Comparison of ENCODE assay signal across 8 cellular contexts in the genomic region with DNA sequence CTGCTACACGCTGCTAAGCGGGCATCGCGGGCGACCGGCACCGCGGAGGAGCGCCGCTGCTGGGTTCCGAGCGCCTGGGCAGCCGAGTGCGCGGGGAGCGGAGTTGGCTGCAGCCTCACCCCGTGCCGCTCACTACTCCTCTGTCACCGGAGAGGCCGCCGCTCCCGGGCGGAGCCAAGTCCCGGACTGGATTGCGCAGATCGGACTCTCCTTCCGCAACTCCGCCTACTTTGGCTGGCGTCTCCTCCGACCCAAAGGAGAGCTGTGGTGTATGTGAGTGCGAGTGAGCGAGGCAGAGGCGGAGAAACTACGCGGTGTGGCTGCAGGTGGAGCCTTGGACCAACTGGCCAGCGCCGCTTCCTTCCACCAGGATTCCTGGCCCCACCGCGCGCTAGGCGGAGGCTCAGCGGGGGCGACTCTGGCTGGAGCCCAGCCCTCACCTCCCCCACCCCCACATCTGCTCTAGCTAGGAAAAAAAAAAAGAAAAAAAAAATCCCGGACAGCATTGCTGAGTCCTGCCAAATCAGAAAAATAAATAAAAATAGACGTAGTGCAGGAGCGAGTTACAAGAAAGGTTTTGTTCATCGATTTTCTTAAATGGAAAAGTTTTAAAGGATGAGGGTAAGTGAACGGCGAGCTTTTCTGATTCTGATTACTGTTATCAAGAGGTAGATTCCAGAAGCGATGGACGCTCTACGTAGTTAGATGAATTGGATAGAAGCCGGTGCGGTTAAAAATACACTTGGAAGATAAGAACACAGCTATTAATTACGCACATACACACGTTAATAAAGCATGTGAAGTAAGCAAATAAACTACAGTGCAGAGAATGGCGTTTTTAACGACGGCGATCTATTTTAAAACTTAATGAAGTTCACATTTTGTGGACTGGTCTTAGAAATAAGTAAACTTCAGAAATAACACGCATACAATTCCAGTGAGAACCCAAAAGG. TPM values are rescaled to one million over a fixed set of nuclear protein-coding genes. Genes with fewer than 3 reads are reported as not detected.
DNase-seq lines count a peak whose midpoint lies in the region; ATAC-seq, FAIRE-seq and TF ChIP-seq lines count a peak whose summit lies in the region.

A gene with protein sequence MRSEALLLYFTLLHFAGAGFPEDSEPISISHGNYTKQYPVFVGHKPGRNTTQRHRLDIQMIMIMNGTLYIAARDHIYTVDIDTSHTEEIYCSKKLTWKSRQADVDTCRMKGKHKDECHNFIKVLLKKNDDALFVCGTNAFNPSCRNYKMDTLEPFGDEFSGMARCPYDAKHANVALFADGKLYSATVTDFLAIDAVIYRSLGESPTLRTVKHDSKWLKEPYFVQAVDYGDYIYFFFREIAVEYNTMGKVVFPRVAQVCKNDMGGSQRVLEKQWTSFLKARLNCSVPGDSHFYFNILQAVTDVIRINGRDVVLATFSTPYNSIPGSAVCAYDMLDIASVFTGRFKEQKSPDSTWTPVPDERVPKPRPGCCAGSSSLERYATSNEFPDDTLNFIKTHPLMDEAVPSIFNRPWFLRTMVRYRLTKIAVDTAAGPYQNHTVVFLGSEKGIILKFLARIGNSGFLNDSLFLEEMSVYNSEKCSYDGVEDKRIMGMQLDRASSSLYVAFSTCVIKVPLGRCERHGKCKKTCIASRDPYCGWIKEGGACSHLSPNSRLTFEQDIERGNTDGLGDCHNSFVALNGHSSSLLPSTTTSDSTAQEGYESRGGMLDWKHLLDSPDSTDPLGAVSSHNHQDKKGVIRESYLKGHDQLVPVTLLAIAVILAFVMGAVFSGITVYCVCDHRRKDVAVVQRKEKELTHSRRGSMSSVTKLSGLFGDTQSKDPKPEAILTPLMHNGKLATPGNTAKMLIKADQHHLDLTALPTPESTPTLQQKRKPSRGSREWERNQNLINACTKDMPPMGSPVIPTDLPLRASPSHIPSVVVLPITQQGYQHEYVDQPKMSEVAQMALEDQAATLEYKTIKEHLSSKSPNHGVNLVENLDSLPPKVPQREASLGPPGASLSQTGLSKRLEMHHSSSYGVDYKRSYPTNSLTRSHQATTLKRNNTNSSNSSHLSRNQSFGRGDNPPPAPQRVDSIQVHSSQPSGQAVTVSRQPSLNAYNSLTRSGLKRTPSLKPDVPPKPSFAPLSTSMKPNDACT (minus strand): TSS at position 142 of the 953 bp plus-strand sequence. CDS start 69,879 bp downstream, outside the sequence.

- H3K4me3 ChIP-seq in adrenal gland (peak within 1 kb of the TSS; percentile 12 to 94 (median 90)), heart left ventricle (peak within 1 kb of the TSS; percentile 42 to 84 (median 68)), osteoblast (ENCODE audit: insufficient read depth, low read length) (peak within 1 kb of the TSS; percentile 73)

- 0 to 2% (median 1%) methylated on average over 31 to 61 of the region's 61 CpGs for WGBS in adrenal gland, 4 donors
- WGBS in heart left ventricle, 4 donors, result 0 to 2% (median 0%) methylated on average over 29 to 61 of the region's 61 CpGs

- H3K27ac ChIP-seq in adrenal gland, result peak within 1 kb of the TSS; percentile 62 to 93 (median 78)
- peak within 1 kb of the TSS; percentile 38 to 85 (median 80) for H3K27ac ChIP-seq in heart left ventricle
- H3K27ac ChIP-seq in osteoblast (ENCODE audit: low read depth, low read length), result no peak within 1 kb of the TSS

- H3K36me3 ChIP-seq in adrenal gland (replicated peaks in 1 of 2), result no peaks in the 10 kb centered on the region
- H3K36me3 ChIP-seq in heart left ventricle, result no peaks in the 10 kb centered on the region
- H3K36me3 ChIP-seq in osteoblast (ENCODE audit: insufficient read depth, low read length), result no peaks in the 10 kb centered on the region

- H2AFZ ChIP-seq in osteoblast (ENCODE audit: low read length), result peak within 1 kb of the TSS; percentile 93

- intact Hi-C loops in adrenal gland (cut with DNase I), result loop anchor here (5.0 to 10.0 kb wide), 3 partner anchors 70 to 372 kb away; no protein-coding TSS in a partner anchor
- intact Hi-C loops in heart left ventricle (cut with DNase I), result loop anchor here (2.0 to 10.0 kb wide), 10 partner anchors 52 to 440 kb away; no protein-coding TSS in a partner anchor

- H3K27me3 ChIP-seq in adrenal gland, result no peaks in the 10 kb centered on the region
- peaks cover 0 to 60% (median 6%) of the 10 kb centered on the region in 9 donors for H3K27me3 ChIP-seq in heart left ventricle
- H3K27me3 ChIP-seq in osteoblast (ENCODE audit: insufficient read depth, low read length), result peaks cover 63% of the 10 kb centered on the region

- peak; percentile 51 for ATAC-seq in GM21381 (IDR thresholded peaks at IDR 0.05; ENCODE audit: unreplicated experiment)
- ATAC-seq in heart left ventricle, result peak; percentile 87 to 94 (median 90)

- H3K4me2 ChIP-seq in osteoblast (ENCODE audit: insufficient read depth, low read length), result peak within 1 kb of the TSS; percentile 93

- TF ChIP-seq POLR2A in adrenal gland (IDR thresholded peaks at IDR 0.05), result peak; percentile 97 to 98
- TF ChIP-seq POLR2A in heart left ventricle (IDR thresholded peaks at IDR 0.05), result peak in 1 of 2 donors; percentile 69

- peak; percentile 99 for DNase-seq in DMS53 (lab: John Stamatoyannopoulos, UW)
- peak; percentile 79 for DNase-seq in HPDE6-E6E7 (ENCODE audit: extremely low spot score)
- DNase-seq in NOMO-1 treated with dmso at 0.1 percent for 144 hours (lab: John Stamatoyannopoulos, UW; ENCODE audit: unreplicated experiment), result peak; percentile 54
- DNase-seq in adrenal gland, result peak; percentile 94 to 98 (median 95)
- peak; percentile 91 to 94 (median 93) for DNase-seq in heart left ventricle
- DNase-seq in osteoblast (ENCODE audit: insufficient read length, low spot score, missing footprints), result peak; percentile 96
- DNase-seq in urothelium cell line (ENCODE audit: low spot score), result peak; percentile 90

- no peaks in the 10 kb centered on the region for H3K79me2 ChIP-seq in osteoblast (ENCODE audit: insufficient read depth, low read length)

- H3K9me3 ChIP-seq in adrenal gland (replicated peaks in 1 of 3) (no peaks in the 10 kb centered on the region), heart left ventricle (no peaks in the 10 kb centered on the region), osteoblast (ENCODE audit: low read depth, low read length) (no peaks in the 10 kb centered on the region)

- H3K4me1 ChIP-seq in adrenal gland (replicated peaks in 1 of 2), result peaks cover 14 to 18% of the 10 kb centered on the region in 2 donors
- peaks cover 0 to 43% (median 23%) of the 10 kb centered on the region in 12 donors for H3K4me1 ChIP-seq in heart left ventricle
- peaks cover 11% of the 10 kb centered on the region for H3K4me1 ChIP-seq in osteoblast (ENCODE audit: insufficient read depth, low read length)

- FAIRE-seq in urothelium cell line (lab: Jason Lieb, UNC), result peak; percentile 94

- H4K20me1 ChIP-seq in osteoblast (ENCODE audit: insufficient read depth, low read length), result no peaks in the 10 kb centered on the region

- TF ChIP-seq CTCF in adrenal gland (IDR thresholded peaks at IDR 0.05), result peak in 3 of 6 experiments; percentile 4 to 47 (median 29)
- peak in 3 of 12 donors; percentile 8 to 28 (median 9) for TF ChIP-seq CTCF in heart left ventricle (IDR thresholded peaks at IDR 0.05)
- no peak for TF ChIP-seq CTCF in osteoblast (IDR thresholded peaks at IDR 0.05; ENCODE audit: extremely low read depth, low read depth, low read length)

RNA-seq across cellular contexts. Expression of the gene that starts here (rescaled TPM):
- total RNA-seq in adrenal gland (100 to 1,000 TPM; 108 to 182 (median 141) TPM), heart left ventricle (10 to 100 TPM in 1 of 9 donors, 1 to 10 TPM in 8; 4.2 to 12.7 (median 7.2) TPM), osteoblast (under 0.01 TPM in 2 replicates)
- polyA plus RNA-seq in adrenal gland (100 to 1,000 TPM in 1 of 3 donors, 10 to 100 TPM in 2; 55.1 to 112 (median 91.2) TPM), heart left ventricle (1 to 10 TPM; 2.2 to 2.9 TPM)

Comparison
In these comparisons a context has a peak if more than half of its experiments do, and no peak if none do; other contexts are left out.
1. RNA of the gene that starts here (total RNA-seq): 108 to 182 TPM in adrenal gland; 4.2 to 12.7 TPM in heart left ventricle and under 0.01 TPM in osteoblast; every median in the first group is over 4 times any median in the second.
2. RNA of the gene that starts here (polyA plus RNA-seq): 55.1 to 112 TPM in adrenal gland; 2.2 to 2.9 TPM in heart left ventricle; every median in the first group is over 10 times any median in the second.
3. Peak in DNase-seq, H3K4me3 ChIP-seq and H3K4me2 ChIP-seq in osteoblast; RNA of the gene not detected or under 1 TPM.
4. Peak in every context shown above with its lines, with median percentiles within 50 percentile points of each other: DNase-seq and H3K4me3 ChIP-seq.